Comparison of ENCODE assay signal across 9 cellular contexts in the genomic region with DNA sequence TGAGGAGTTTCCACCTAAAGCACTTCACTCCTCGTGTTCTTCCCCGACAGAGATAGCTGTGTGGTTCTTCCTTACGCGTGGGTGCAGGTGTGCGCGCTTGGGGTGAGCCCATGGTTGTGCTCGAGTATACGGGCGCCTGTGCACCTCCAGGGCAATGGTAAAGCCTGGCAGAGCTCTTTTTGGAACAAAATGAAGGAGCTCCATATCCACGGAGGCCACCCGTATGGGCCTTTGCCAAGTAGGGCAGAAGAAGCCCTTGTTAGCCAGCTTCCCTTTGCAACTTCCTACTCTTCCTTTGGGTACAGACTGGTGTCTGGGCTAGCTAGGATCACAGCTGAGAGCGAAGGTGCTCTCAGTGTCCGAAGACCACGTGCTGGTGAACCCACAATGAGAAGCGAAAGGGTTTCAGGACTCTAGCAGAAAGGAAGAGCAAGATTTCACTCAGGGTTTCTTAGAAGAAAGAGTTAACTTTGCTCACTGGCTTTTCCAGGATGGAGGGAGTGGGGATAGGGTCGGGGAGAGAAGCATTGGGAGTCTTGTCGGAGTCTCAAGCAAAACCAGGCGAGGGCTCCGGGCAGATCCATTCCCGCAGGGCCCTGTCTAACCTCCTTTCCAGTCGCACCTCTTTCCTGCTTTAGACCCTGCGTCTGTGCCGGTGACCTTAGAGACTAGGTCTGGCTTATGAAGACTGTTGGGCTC. TPM values are rescaled to one million over a fixed set of nuclear protein-coding genes. Genes with fewer than 3 reads are reported as not detected.
A peak's percentile ranks its signal among the peaks of the same experiment; 100 is the strongest.
DNase-seq lines count a peak whose midpoint lies in the region; ATAC-seq, FAIRE-seq and TF ChIP-seq lines count a peak whose summit lies in the region.
"Had no signal": no experiment of that assay in that cellular context is flagged by ENCODE, and none has a peak within 500 bp of the region (broad histone marks: within the 10 kb centered on the region; RNA-seq: fewer than 3 reads in every experiment).

No MANE protein-coding gene starts in this region.

- no peaks in the 10 kb centered on the region for H4K20me1 ChIP-seq in HepG2 (ENCODE audit: insufficient read depth, low read length)

- no peaks in the 10 kb centered on the region for H3K79me2 ChIP-seq in HepG2 (ENCODE audit: insufficient read depth, low read length)

- H2AFZ ChIP-seq in HepG2 (ENCODE audit: low read length): no peak overlapping the region

- TF ChIP-seq CTCF in HepG2 (CRISPR knock-in tag; IDR thresholded peaks at IDR 0.05): no peak
- TF ChIP-seq CTCF in right lobe of liver (IDR thresholded peaks at IDR 0.05): no peak

- H3K4me3 Mint-ChIP-seq in activated naive CD8-positive, alpha-beta T cell: peak overlapping the region; percentile 84

- H3K4me3 ChIP-seq in HepG2 (replicated peaks in 1 of 3; ENCODE audit: insufficient read depth in 1 of 3, low read depth in 2 of 3, low read length in 3 of 3) (peak overlapping the region in 1 of 3 experiments; percentile 18; a peak in 1 of 6 replicates), right lobe of liver (no peak overlapping the region), iPS-11a (ENCODE audit: low read depth, low read length) (peak overlapping the region; percentile 85), skin epidermis (peak overlapping the region in 6 of 7 experiments; percentile 31 to 51 (median 39))

- CTCF ChIA-PET in HepG2 (lab: Yijun Ruan, JAX; ENCODE audit: low intra/inter-chr PET ratio, low total read pairs): no interaction called here

- H3K4me1 Mint-ChIP-seq in activated naive CD8-positive, alpha-beta T cell (ENCODE audit: low read depth): peaks cover 54% of the 10 kb centered on the region

- H3K4me1 ChIP-seq in HepG2 (ENCODE audit: insufficient read depth, low read length): peaks cover 17% of the 10 kb centered on the region
- H3K4me1 ChIP-seq in right lobe of liver: peaks cover 0 to 26% (median 4%) of the 10 kb centered on the region in 4 donors

- in situ Hi-C loops in HepG2 (cut with HindIII; ENCODE audit: extremely low pct_ligation_motif_present, low pct_unique_long_range_greater_than_20kb): no loop called here

- H3K27me3 Mint-ChIP-seq in activated naive CD8-positive, alpha-beta T cell: peaks cover 43% of the 10 kb centered on the region

- no peaks in the 10 kb centered on the region for H3K9me3 Mint-ChIP-seq in activated naive CD8-positive, alpha-beta T cell (ENCODE audit: low read depth)

- H3K27me3 ChIP-seq in HepG2 (ENCODE audit: control insufficient read depth in 1 of 2, insufficient read depth in 2 of 2, low read length in 2 of 2) (peaks cover 12 to 63% of the 10 kb centered on the region in 2 experiments), right lobe of liver (peaks cover 0 to 20% of the 10 kb centered on the region in 2 donors)

- FAIRE-seq in HepG2 (lab: Jason Lieb, UNC) (no peak), GM12891 (lab: Jason Lieb, UNC) (no peak)
- FAIRE-seq: TTC549 had no signal

- TF ChIP-seq POLR2A in HepG2 (IDR thresholded peaks at IDR 0.05; ENCODE audit: insufficient read depth in 1 of 2, low read depth in 2 of 2, low read length in 2 of 2) (no peak), right lobe of liver (IDR thresholded peaks at IDR 0.05) (no peak), GM12891 (IDR thresholded peaks at IDR 0.05; ENCODE audit: low read depth, low read length) (no peak)

- H3K9me3 ChIP-seq in HepG2 (ENCODE audit: low read length): no peaks in the 10 kb centered on the region
- H3K9me3 ChIP-seq in right lobe of liver: no peaks in the 10 kb centered on the region

- H3K27ac ChIP-seq in HepG2 (ENCODE audit: extremely low read length, insufficient read depth, low read length) (no peak overlapping the region), right lobe of liver (no peak overlapping the region), skin epidermis (peak overlapping the region in 8 of 21 experiments; percentile 12 to 85 (median 52))

- no peak for TF ChIP-seq RAD21 in HepG2 (CRISPR knock-in tag; IDR thresholded peaks at IDR 0.05)

- intact Hi-C loops in HepG2 (cut with micrococcal nuclease; ENCODE audit: unreplicated experiment) (no loop called here), right lobe of liver (cut with DNase I) (no loop called here)

- no peaks in the 10 kb centered on the region for H3K36me3 Mint-ChIP-seq in activated naive CD8-positive, alpha-beta T cell

- TF ChIP-seq EP300 in HepG2 (IDR thresholded peaks at IDR 0.05; ENCODE audit: low read depth in 2 of 2, low read length in 2 of 2) (no peak), HepG2 (CRISPR knock-in tag; IDR thresholded peaks at IDR 0.05; ENCODE audit: borderline replicate concordance) (no peak)

- no TSS peak for BruUV-seq in HepG2 (replicated peaks; lab: Mats Ljungman, UMichigan)

- peak; percentile 10 for ATAC-seq in HepG2
- no peak for ATAC-seq in right lobe of liver
- no peak for ATAC-seq in HG02938 (IDR thresholded peaks at IDR 0.05; ENCODE audit: unreplicated experiment)

- POLR2A ChIA-PET in HepG2 (lab: Yijun Ruan, JAX): no interaction called here

- 65% methylated on average over 23 of the region's 23 CpGs for WGBS in HepG2 (ENCODE audit: low lambda C conversion rate)
- 6% methylated on average over 14 of the region's 23 CpGs for WGBS in right lobe of liver (ENCODE audit: insufficient coverage, low coverage, low lambda C conversion rate, missing lambda C conversion rate)

- H3K9ac ChIP-seq in HepG2 (ENCODE audit: insufficient read depth, low read depth, low read length): no peak overlapping the region

- DNase-seq in HepG2 (ENCODE audit: low spot score) (no peak), right lobe of liver (no peak), GOT3 (lab: John Stamatoyannopoulos, UW) (no peak), GM12891 (ENCODE audit: insufficient read length, low spot score) (no peak)

- H3K27ac Mint-ChIP-seq in activated naive CD8-positive, alpha-beta T cell: no peak overlapping the region

- peak overlapping the region; percentile 23; the same call in 1 of the 2 replicates for H3K4me2 ChIP-seq in HepG2 (ENCODE audit: low read depth, low read length)

- no peaks in the 10 kb centered on the region for H3K36me3 ChIP-seq in HepG2 (replicated peaks in 1 of 2; ENCODE audit: control insufficient read depth in 1 of 2, insufficient read depth in 2 of 2, low read length in 2 of 2)
- no peaks in the 10 kb centered on the region for H3K36me3 ChIP-seq in right lobe of liver

TF ChIP-seq in GM12891, 5 proteins besides CTCF, POLR2A, EP300 and RAD21:
- no peak for TF ChIP-seq POU2F2 (IDR thresholded peaks at IDR 0.05; ENCODE audit: low read depth, low read length)
- no peak for TF ChIP-seq SPI1 (IDR thresholded peaks at IDR 0.05; ENCODE audit: low read depth, low read length)
- no peak for TF ChIP-seq PAX5 (IDR thresholded peaks at IDR 0.05; ENCODE audit: insufficient read depth, low read length, severe bottlenecking)
- TF ChIP-seq TAF1 (IDR thresholded peaks at IDR 0.05; ENCODE audit: low read depth, low read length): no peak

RNA-seq across cellular contexts. Expression of a gene that starts 1.0 kb away (rescaled TPM):
- total RNA-seq in HepG2 (2016; rRNA removed; fragmentation: Illumina TruSeq; extraction: Trizol) (not detected in 2 replicates), right lobe of liver (not detected)
- not detected in 2 replicates for total RNA-seq in HepG2 (2016; cell fraction: cytosol; rRNA removed; fragmentation: Illumina TruSeq; extraction: Trizol; ENCODE audit: low read depth)
- not detected in 2 replicates for total RNA-seq in HepG2 (2016; cell fraction: insoluble cytoplasmic fraction; rRNA removed; fragmentation: Illumina TruSeq; extraction: Trizol)
- total RNA-seq in HepG2 (2016; cell fraction: membrane; rRNA removed; fragmentation: Illumina TruSeq; extraction: Trizol): not detected in 2 replicates
- not detected in 2 replicates for total RNA-seq in HepG2 (2016; cell fraction: nucleus; rRNA removed; fragmentation: Illumina TruSeq; extraction: Trizol)
- not detected in 2 replicates for polyA plus RNA-seq in HepG2 (2011; rRNA removed)
- polyA plus RNA-seq in HepG2 (2011; cell fraction: cytosol; rRNA removed): not detected in 2 replicates
- not detected in 2 replicates for polyA plus RNA-seq in HepG2 (2011; cell fraction: nucleus; rRNA removed)
- polyA plus RNA-seq in HepG2 (2012): not detected in 2 replicates
- polyA plus RNA-seq in HepG2 (2016; cell fraction: cytosol; fragmentation: Illumina TruSeq; extraction: Trizol; ENCODE audit: low read depth): not detected in 2 replicates
- polyA plus RNA-seq in HepG2 (2016; cell fraction: insoluble cytoplasmic fraction; fragmentation: Illumina TruSeq; extraction: Trizol; ENCODE audit: low read depth): not detected in 2 replicates
- not detected in 2 replicates for polyA plus RNA-seq in HepG2 (2016; cell fraction: membrane; fragmentation: Illumina TruSeq; extraction: Trizol; ENCODE audit: low read depth)
- polyA plus RNA-seq in HepG2 (2016; cell fraction: nucleus; fragmentation: Illumina TruSeq; extraction: Trizol; ENCODE audit: insufficient read depth, low read depth): not detected in 2 replicates
- polyA minus RNA-seq in HepG2 (2011; rRNA and poly(A)+ RNA removed; ENCODE audit: low replicate concordance): not detected in 2 replicates
- not detected in 2 replicates for polyA minus RNA-seq in HepG2 (2011; cell fraction: cytosol; rRNA and poly(A)+ RNA removed)
- polyA minus RNA-seq in HepG2 (2011; cell fraction: nucleus; rRNA and poly(A)+ RNA removed): not detected in 2 replicates
- polyA plus RNA-seq in GM12891 (2012; ENCODE audit: low read depth, missing spikeins): not detected

Comparison
In these comparisons a context has a peak if more than half of its experiments do, and no peak if none do; other contexts are left out.
1. H3K4me3 ChIP-seq: peak in iPS-11a (single experiment) and skin epidermis (6 of 7); none in right lobe of liver (0 of 3).